Comparison of ENCODE assay signal across 8 cellular contexts in genomic region chr9:27333241-27334052, GRCh38. TPM values are rescaled to one million over a fixed set of nuclear protein-coding genes. Genes with fewer than 3 reads are reported as not detected.
DNase-seq lines count a peak whose midpoint lies in the region; ATAC-seq and TF ChIP-seq lines count a peak whose summit lies in the region.

No MANE protein-coding gene starts in this region.

- TF ChIP-seq CTCF in left lung (IDR thresholded peaks at IDR 0.05), result peak; percentile 87 to 89

- peaks cover 8 to 16% of the 10 kb centered on the region in 2 donors for H3K4me1 ChIP-seq in left lung

- intact Hi-C loops in activated CD4-positive, alpha-beta T cell treated with anti-CD3 and anti-CD28 coated beads for 36 hours (cut with DNase I, micrococcal nuclease), result loop anchor here (1.0 to 10.0 kb wide), 4 partner anchors 196 to 561 kb away; partner anchors contain the start of gene MOB3B (in 2 of the 2)
- intact Hi-C loops in left lung (cut with DNase I), result loop anchor here (5.0 to 10.0 kb wide), 2 partner anchors 201 to 214 kb away; no protein-coding TSS in a partner anchor

- CTCF ChIA-PET in activated CD4-positive, alpha-beta T cell treated with anti-CD3 and anti-CD28 coated beads for 36 hours (lab: Charles Lee), result interaction anchor here (0.6 to 3.8 kb wide), 23 partner anchors 10 to 740 kb away, joined by 3 to 35 read pairs (median 4); partner anchors contain the start of gene MOB3B

- H3K27ac ChIP-seq in left lung, result no peak overlapping the region

- H3K27me3 ChIP-seq in left lung, result no peaks in the 10 kb centered on the region

- no peak overlapping the region for H3K27ac Mint-ChIP-seq in activated CD4-positive, alpha-beta T cell treated with anti-CD3 and anti-CD28 coated beads for 36 hours

- POLR2A ChIA-PET in activated CD4-positive, alpha-beta T cell treated with anti-CD3 and anti-CD28 coated beads for 36 hours (lab: Charles Lee), result no interaction called here

- DNase-seq in AML-193 (lab: John Stamatoyannopoulos, UW) (peak; percentile 49 to 53), NCI-H2196 treated with DMSO at 0.1 percent for 48 hours (lab: John Stamatoyannopoulos, UW; ENCODE audit: unreplicated experiment) (peak; percentile 12), dedifferentiated amniotic fluid mesenchymal stem cell (ENCODE audit: extremely low spot score) (peak; percentile 78), left lung (no peak)
- DNase-seq in activated CD4-positive, alpha-beta T cell treated with anti-CD3 and anti-CD28 coated beads for 36 hours, result peak; percentile 51
- DNase-seq in stimulated activated CD8-positive, alpha-beta memory T cell treated with anti-CD3 and anti-CD28 coated beads, Interleukin-15, amount 100 ng/mL, for 48 hours (ENCODE audit: low read depth in 2 of 2), result peak; percentile 3 to 4

- H3K4me1 Mint-ChIP-seq in activated CD4-positive, alpha-beta T cell treated with anti-CD3 and anti-CD28 coated beads for 36 hours, result no peaks in the 10 kb centered on the region

- ATAC-seq in GM18858 (IDR thresholded peaks at IDR 0.05; ENCODE audit: unreplicated experiment) (peak; percentile 84), HG03103 (IDR thresholded peaks at IDR 0.05; ENCODE audit: low read depth, unreplicated experiment) (peak; percentile 80), left lung (peak; percentile 91)
- peak; percentile 68 for ATAC-seq in activated CD4-positive, alpha-beta T cell treated with anti-CD3 and anti-CD28 coated beads for 36 hours

- no peaks in the 10 kb centered on the region for H3K36me3 Mint-ChIP-seq in activated CD4-positive, alpha-beta T cell treated with anti-CD3 and anti-CD28 coated beads for 36 hours (ENCODE audit: low read depth)

- H3K4me3 ChIP-seq in left lung, result no peak overlapping the region

- H3K9me3 ChIP-seq in left lung, result no peaks in the 10 kb centered on the region

- H3K27me3 Mint-ChIP-seq in activated CD4-positive, alpha-beta T cell treated with anti-CD3 and anti-CD28 coated beads for 36 hours, result peaks cover 2% of the 10 kb centered on the region

- H3K9me3 Mint-ChIP-seq in activated CD4-positive, alpha-beta T cell treated with anti-CD3 and anti-CD28 coated beads for 36 hours (ENCODE audit: low read depth), result no peaks in the 10 kb centered on the region

- no peaks in the 10 kb centered on the region for H3K36me3 ChIP-seq in left lung

- no peak overlapping the region for H3K4me3 Mint-ChIP-seq in activated CD4-positive, alpha-beta T cell treated with anti-CD3 and anti-CD28 coated beads for 36 hours

RNA-seq across cellular contexts. Expression of gene EQTN, which starts 36.5 kb away (rescaled TPM):
- not detected for total RNA-seq in activated CD4-positive, alpha-beta T cell treated with anti-CD3 and anti-CD28 coated beads for 36 hours
- total RNA-seq in left lung, result under 1 TPM; 0.29 to 0.37 TPM

Comparison
In these comparisons a context has a peak if more than half of its experiments do, and no peak if none do; other contexts are left out.
1. DNase-seq: peak in AML-193 (2 of 2), NCI-H2196 treated with DMSO at 0.1 percent for 48 hours (single experiment), activated CD4-positive, alpha-beta T cell treated with anti-CD3 and anti-CD28 coated beads for 36 hours (single experiment), dedifferentiated amniotic fluid mesenchymal stem cell (single experiment) and stimulated activated CD8-positive, alpha-beta memory T cell treated with anti-CD3 and anti-CD28 coated beads, Interleukin-15, amount 100 ng/mL, for 48 hours (2 of 2); none in left lung (0 of 2).
2. Peak in every context shown above with its lines, with median percentiles within 50 percentile points of each other: ATAC-seq.